8 cellular contexts compared by ENCODE assay signal in the genomic region with DNA sequence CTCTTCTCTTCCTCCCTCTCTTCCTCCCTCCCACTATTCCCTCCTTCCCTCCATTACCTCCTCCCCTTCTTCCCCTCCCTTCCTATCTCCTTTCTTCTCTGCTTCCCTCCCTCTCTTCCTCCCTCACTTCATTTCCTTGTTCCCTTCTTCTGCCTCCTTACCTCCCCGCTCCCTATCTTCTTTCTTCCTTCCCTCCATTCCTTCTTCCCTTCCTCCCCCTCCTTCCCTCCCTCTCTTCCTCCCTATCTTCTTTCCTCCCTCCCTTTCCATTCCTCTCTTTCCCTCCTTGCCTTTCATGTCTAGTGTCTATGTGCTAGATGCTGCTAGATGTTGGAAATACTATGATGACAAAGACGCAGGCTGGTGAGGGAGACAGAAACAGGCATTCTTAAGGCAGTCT.
"Had no signal": no experiment of that assay in that cellular context is flagged by ENCODE, and none has a peak within 500 bp of the region (broad histone marks: within the 10 kb centered on the region; RNA-seq: fewer than 3 reads in every experiment).

No MANE protein-coding gene starts in this region.

- FAIRE-seq: G401.6, GM12878, GM12891, GM12892, GM18507, GM19239 had no signal

- ATAC-seq: GM12878 had no signal

- H3K4me3 ChIP-seq: GM12878 had no signal

- DNase-seq: GDM1, GF-D8 had no signal
